13 cellular contexts compared by ENCODE assay signal in the genomic region with DNA sequence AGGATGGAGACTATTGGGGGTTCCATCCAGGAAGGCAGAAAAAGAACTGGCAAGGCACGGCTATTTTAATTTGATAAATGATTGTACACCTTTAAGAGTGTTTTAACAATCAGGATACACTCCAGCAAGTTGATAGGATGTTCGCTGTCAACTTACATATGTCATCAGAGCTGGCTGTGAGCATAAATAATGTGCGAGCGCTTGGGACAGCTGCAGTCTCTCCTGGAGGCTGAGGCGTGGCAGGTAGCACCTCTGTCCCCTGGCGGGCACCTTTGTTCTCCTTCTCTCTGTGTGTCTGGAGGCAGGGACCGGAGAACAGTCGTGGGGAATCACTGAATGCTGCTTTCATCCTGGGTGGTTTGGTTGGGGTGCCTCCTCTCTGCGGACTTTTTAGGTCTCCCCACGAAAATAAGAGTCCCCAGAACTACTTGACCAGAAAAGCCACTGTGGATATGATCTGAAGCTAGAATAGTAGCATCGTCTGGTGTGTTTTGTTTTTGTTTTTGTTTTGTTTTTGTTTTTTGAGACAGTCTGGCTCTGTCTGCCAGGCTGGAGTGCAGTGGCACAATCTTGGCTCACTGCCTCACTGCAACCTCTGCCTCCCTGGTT. TPM values are rescaled to one million over a fixed set of nuclear protein-coding genes. Genes with fewer than 3 reads are reported as not detected.
DNase-seq lines count a peak whose midpoint lies in the region; TF ChIP-seq lines count a peak whose summit lies in the region.
"Had no signal": no experiment of that assay in that cellular context is flagged by ENCODE, and none has a peak within 500 bp of the region (broad histone marks: within the 10 kb centered on the region; RNA-seq: fewer than 3 reads in every experiment).

No MANE protein-coding gene starts in this region.

- no peaks in the 10 kb centered on the region for H3K27me3 ChIP-seq in colonic mucosa
- no peaks in the 10 kb centered on the region for H3K27me3 ChIP-seq in uterus
- H3K27me3 ChIP-seq: right lobe of liver had no signal

- POLR2A ChIA-PET in activated CD4-positive, alpha-beta memory T cell treated with anti-CD3 and anti-CD28 coated beads for 36 hours (lab: Charles Lee): no interaction called here
- POLR2A ChIA-PET in activated CD4-positive, alpha-beta memory T cell treated with anti-CD3 and anti-CD28 coated beads, Interleukin-2, amount 10 ng/mL, durations not matched to agents 7 days and 5 days (lab: Charles Lee): no interaction called here

- no peaks in the 10 kb centered on the region for H3K9me3 ChIP-seq in colonic mucosa
- no peaks in the 10 kb centered on the region for H3K9me3 ChIP-seq in uterus
- H3K9me3 ChIP-seq: right lobe of liver had no signal

- H3K4me1 ChIP-seq in colonic mucosa (peaks cover 27% of the 10 kb centered on the region), uterus (peaks cover 0 to 36% of the 10 kb centered on the region in 2 donors)

- H3K4me3 ChIP-seq in colonic mucosa (no peak overlapping the region), uterus (peak overlapping the region; percentile 2 to 30)
- H3K4me3 ChIP-seq: right lobe of liver had no signal

- H3K4me1 Mint-ChIP-seq in activated CD4-positive, alpha-beta memory T cell treated with anti-CD3 and anti-CD28 coated beads for 36 hours (ENCODE audit: low read depth): peaks cover 3% of the 10 kb centered on the region
- H3K4me1 Mint-ChIP-seq in activated CD4-positive, alpha-beta memory T cell treated with anti-CD3 and anti-CD28 coated beads, Interleukin-2, amount 10 ng/mL, durations not matched to agents 7 days and 5 days: peaks cover 3% of the 10 kb centered on the region
- H3K4me1 Mint-ChIP-seq in mesothelial cell of epicardium: peaks cover 72% of the 10 kb centered on the region
- H3K4me1 Mint-ChIP-seq in progenitor cell of endocrine pancreas (ENCODE audit: low read depth): peaks cover 21% of the 10 kb centered on the region

- no peaks in the 10 kb centered on the region for H3K36me3 Mint-ChIP-seq in activated CD4-positive, alpha-beta memory T cell treated with anti-CD3 and anti-CD28 coated beads for 36 hours
- H3K36me3 Mint-ChIP-seq in activated CD4-positive, alpha-beta memory T cell treated with anti-CD3 and anti-CD28 coated beads, Interleukin-2, amount 10 ng/mL, durations not matched to agents 7 days and 5 days (ENCODE audit: low read depth): peaks cover 2% of the 10 kb centered on the region
- no peaks in the 10 kb centered on the region for H3K36me3 Mint-ChIP-seq in mesothelial cell of epicardium
- H3K36me3 Mint-ChIP-seq in progenitor cell of endocrine pancreas (ENCODE audit: insufficient read depth): peaks cover 4% of the 10 kb centered on the region

- TF ChIP-seq CTCF in colonic mucosa (IDR thresholded peaks at IDR 0.05) (no peak), mesothelial cell of epicardium (IDR thresholded peaks at IDR 0.05; ENCODE audit: unreplicated experiment) (no peak), uterus (IDR thresholded peaks at IDR 0.05) (no peak), progenitor cell of endocrine pancreas (IDR thresholded peaks at IDR 0.05; ENCODE audit: unreplicated experiment) (no peak)

- H3K9ac ChIP-seq in colonic mucosa (ENCODE audit: low read depth in 2 of 2, low read length in 2 of 2): no peak overlapping the region

- peaks cover 60% of the 10 kb centered on the region for H3K27me3 Mint-ChIP-seq in activated CD4-positive, alpha-beta memory T cell treated with anti-CD3 and anti-CD28 coated beads for 36 hours
- H3K27me3 Mint-ChIP-seq in activated CD4-positive, alpha-beta memory T cell treated with anti-CD3 and anti-CD28 coated beads, Interleukin-2, amount 10 ng/mL, durations not matched to agents 7 days and 5 days: peaks cover 67% of the 10 kb centered on the region
- H3K27me3 Mint-ChIP-seq in mesothelial cell of epicardium (ENCODE audit: low read depth) (no peaks in the 10 kb centered on the region), progenitor cell of endocrine pancreas (peaks cover 6% of the 10 kb centered on the region)

- no peak for DNase-seq in activated CD4-positive, alpha-beta memory T cell treated with anti-CD3 and anti-CD28 coated beads for 36 hours
- no peak for DNase-seq in activated CD4-positive, alpha-beta memory T cell treated with anti-CD3 and anti-CD28 coated beads, Interleukin-2, amount 10 ng/mL, durations not matched to agents 7 days and 5 days
- DNase-seq in colonic mucosa (peak; percentile 57), mesothelial cell of epicardium (ENCODE audit: low spot score in 2 of 2, unreplicated experiment in 2 of 2) (no peak), uterus (peak in 1 of 2 donors; percentile 72), progenitor cell of endocrine pancreas (ENCODE audit: low spot score, unreplicated experiment) (no peak), cerebellar cortex (ENCODE audit: low spot score) (no peak)
- no peak for DNase-seq in activated CD4-positive, CD25-positive, alpha-beta regulatory T cell (lab: John Stamatoyannopoulos, UW)
- DNase-seq: activated CD8-positive, alpha-beta memory T cell treated with anti-CD3 and anti-CD28 coated beads, Interleukin-2, amount 50 U/mL, for 4 hours; NCI-H1436; right lobe of liver; T-helper 2 cell had no signal

- no peak for TF ChIP-seq POLR2A in uterus (IDR thresholded peaks at IDR 0.05)

- CTCF ChIA-PET in activated CD4-positive, alpha-beta memory T cell treated with anti-CD3 and anti-CD28 coated beads for 36 hours (lab: Charles Lee): interaction anchor here (0.6 kb wide), 1 partner anchor 1054 kb away, joined by 3 read pairs; no protein-coding TSS in a partner anchor
- CTCF ChIA-PET in activated CD4-positive, alpha-beta memory T cell treated with anti-CD3 and anti-CD28 coated beads, Interleukin-2, amount 10 ng/mL, durations not matched to agents 7 days and 5 days (lab: Charles Lee): no interaction called here

- H3K4me3 Mint-ChIP-seq in activated CD4-positive, alpha-beta memory T cell treated with anti-CD3 and anti-CD28 coated beads for 36 hours: no peak overlapping the region
- H3K4me3 Mint-ChIP-seq in activated CD4-positive, alpha-beta memory T cell treated with anti-CD3 and anti-CD28 coated beads, Interleukin-2, amount 10 ng/mL, durations not matched to agents 7 days and 5 days: no peak overlapping the region
- peak overlapping the region; percentile 24 for H3K4me3 Mint-ChIP-seq in mesothelial cell of epicardium
- no peak overlapping the region for H3K4me3 Mint-ChIP-seq in progenitor cell of endocrine pancreas (ENCODE audit: low read depth)
- H3K4me3 Mint-ChIP-seq: stimulated activated effector memory CD8-positive, alpha-beta T cell treated with anti-CD3 and anti-CD28 coated beads, Interleukin-12 subunit alpha, Interleukin-12 subunit beta, amount 100 ng/mL, for 72 hours had no signal

- H3K36me3 ChIP-seq in colonic mucosa (no peaks in the 10 kb centered on the region), uterus (no peaks in the 10 kb centered on the region)
- H3K36me3 ChIP-seq: right lobe of liver had no signal

- H3K27ac Mint-ChIP-seq in activated CD4-positive, alpha-beta memory T cell treated with anti-CD3 and anti-CD28 coated beads for 36 hours: peak overlapping the region; percentile 49
- H3K27ac Mint-ChIP-seq in activated CD4-positive, alpha-beta memory T cell treated with anti-CD3 and anti-CD28 coated beads, Interleukin-2, amount 10 ng/mL, durations not matched to agents 7 days and 5 days: no peak overlapping the region
- H3K27ac Mint-ChIP-seq in mesothelial cell of epicardium (peak overlapping the region; percentile 82), progenitor cell of endocrine pancreas (no peak overlapping the region)
- H3K27ac Mint-ChIP-seq: stimulated activated effector memory CD8-positive, alpha-beta T cell treated with anti-CD3 and anti-CD28 coated beads, Interleukin-12 subunit alpha, Interleukin-12 subunit beta, amount 100 ng/mL, for 72 hours had no signal

- intact Hi-C loops in activated CD4-positive, alpha-beta memory T cell treated with anti-CD3 and anti-CD28 coated beads for 36 hours (cut with micrococcal nuclease): no loop called here
- intact Hi-C loops in colonic mucosa (cut with DNase I) (loop anchor here (5.0 kb wide), 2 partner anchors 78 to 112 kb away; no protein-coding TSS in a partner anchor), uterus (cut with DNase I; ENCODE audit: low total_unique reads) (loop anchor here (10.0 kb wide), 1 partner anchor 110 kb away; a partner anchor contains a TSS)

- H3K9me3 Mint-ChIP-seq in activated CD4-positive, alpha-beta memory T cell treated with anti-CD3 and anti-CD28 coated beads for 36 hours: no peaks in the 10 kb centered on the region
- no peaks in the 10 kb centered on the region for H3K9me3 Mint-ChIP-seq in activated CD4-positive, alpha-beta memory T cell treated with anti-CD3 and anti-CD28 coated beads, Interleukin-2, amount 10 ng/mL, durations not matched to agents 7 days and 5 days
- H3K9me3 Mint-ChIP-seq in mesothelial cell of epicardium (no peaks in the 10 kb centered on the region), progenitor cell of endocrine pancreas (ENCODE audit: low read depth) (no peaks in the 10 kb centered on the region)
- H3K9me3 Mint-ChIP-seq: stimulated activated effector memory CD8-positive, alpha-beta T cell treated with anti-CD3 and anti-CD28 coated beads, Interleukin-12 subunit alpha, Interleukin-12 subunit beta, amount 100 ng/mL, for 72 hours had no signal

- H3K27ac ChIP-seq in colonic mucosa (peak overlapping the region; percentile 88), uterus (peak overlapping the region; percentile 97)

RNA-seq across cellular contexts. Expression of a gene that starts 9.4 kb away (rescaled TPM):
- total RNA-seq in activated CD4-positive, alpha-beta memory T cell treated with anti-CD3 and anti-CD28 coated beads for 36 hours: under 1 TPM in 1 of 2 experiments, not detected in 1; 0.10 TPM
- under 1 TPM; 0.15 to 0.18 TPM for total RNA-seq in activated CD4-positive, alpha-beta memory T cell treated with anti-CD3 and anti-CD28 coated beads, Interleukin-2, amount 10 ng/mL, durations not matched to agents 7 days and 5 days
- total RNA-seq in colonic mucosa: 10 to 100 TPM; 12.5 to 26.3 TPM
- 34.9 to 36.4 TPM (median 35.1 TPM) in 3 replicates for total RNA-seq in mesothelial cell of epicardium
- total RNA-seq in uterus: 10 to 100 TPM in 2 of 4 donors, 1 to 10 TPM in 2; 1.5 to 34.1 (median 8.5) TPM
- 36.9 and 40.5 TPM in 2 replicates for total RNA-seq in progenitor cell of endocrine pancreas

Comparison
In these comparisons a context has a peak if more than half of its experiments do, and no peak if none do; other contexts are left out.
1. H3K27ac Mint-ChIP-seq: peak in activated CD4-positive, alpha-beta memory T cell treated with anti-CD3 and anti-CD28 coated beads for 36 hours (single experiment) and mesothelial cell of epicardium (single experiment); none in activated CD4-positive, alpha-beta memory T cell treated with anti-CD3 and anti-CD28 coated beads, Interleukin-2, amount 10 ng/mL, durations not matched to agents 7 days and 5 days (single experiment) and progenitor cell of endocrine pancreas (single experiment).